In genomic region chr2:241733391-241734207, GRCh38 we compare ENCODE assay signal across 8 cellular contexts. TPM values are rescaled to one million over a fixed set of nuclear protein-coding genes. Genes with fewer than 3 reads are reported as not detected.
DNase-seq lines count a peak whose midpoint lies in the region; ATAC-seq, FAIRE-seq and TF ChIP-seq lines count a peak whose summit lies in the region.

No MANE protein-coding gene starts in this region.

- H3K36me3 Mint-ChIP-seq in natural killer cell, result no peaks in the 10 kb centered on the region

- no peaks in the 10 kb centered on the region for H3K27me3 ChIP-seq in dorsolateral prefrontal cortex

- peaks cover 19 to 27% of the 10 kb centered on the region in 2 donors for H3K4me1 Mint-ChIP-seq in natural killer cell

- peak overlapping the region; percentile 77 for H3K4me3 Mint-ChIP-seq in natural killer cell

- no peak for TF ChIP-seq CTCF in AG10803 (conservative IDR thresholded peaks at IDR 0.05; ENCODE audit: low read length)
- TF ChIP-seq CTCF in dorsolateral prefrontal cortex (IDR thresholded peaks at IDR 0.05 in 54 of 56, conservative IDR thresholded peaks at IDR 0.05 in 2 of 56; ENCODE audit: low read depth in 1 of 56, partially characterized antibody in 56 of 56), result no peak
- no peak for TF ChIP-seq CTCF in natural killer cell (IDR thresholded peaks at IDR 0.05)

- no peak for FAIRE-seq in urothelium cell line (lab: Jason Lieb, UNC)

- H3K27ac ChIP-seq in KOPT-K1 (ENCODE audit: low read depth, low read length, poor library complexity, severe bottlenecking) (peak overlapping the region; percentile 96), dorsolateral prefrontal cortex (peak overlapping the region in 51 of 59 donors; percentile 6 to 96 (median 90))

- no peaks in the 10 kb centered on the region for H3K9me3 Mint-ChIP-seq in natural killer cell

- ATAC-seq in natural killer cell, result no peak
- no peak for ATAC-seq in HG03159 (IDR thresholded peaks at IDR 0.05; ENCODE audit: unreplicated experiment)

- H3K27me3 Mint-ChIP-seq in natural killer cell (ENCODE audit: low read depth in 2 of 2), result no peaks in the 10 kb centered on the region

- peak overlapping the region; percentile 55 for H3K4me3 ChIP-seq in AG10803 (ENCODE audit: low read length)
- H3K4me3 ChIP-seq in dorsolateral prefrontal cortex, result peak overlapping the region; percentile 60 to 99 (median 93)

- intact Hi-C loops in dorsolateral prefrontal cortex (cut with DNase I) (loop anchor here (2.0 to 10.0 kb wide), 7 partner anchors 31 to 879 kb away; partner anchors contain the start of genes DTYMK (in 2 of the 2), ATG4B (in 1 of the 2), ING5 (in 1 of the 2) and THAP4 (in 1 of the 2)), natural killer cell (cut with micrococcal nuclease) (loop anchor here (1.0 kb wide), 1 partner anchor 31 kb away; the partner anchor contains the start of gene ING5)

- H3K27ac Mint-ChIP-seq in natural killer cell, result peak overlapping the region; percentile 48 to 65

- H3K9me3 ChIP-seq in KOPT-K1 (ENCODE audit: insufficient read depth, low read length, poor library complexity, severe bottlenecking), result no peaks in the 10 kb centered on the region

- no peak for DNase-seq in AG10803 (ENCODE audit: low read depth)
- no peak for DNase-seq in dorsolateral prefrontal cortex
- no peak for DNase-seq in natural killer cell
- DNase-seq in occipital lobe (lab: John Stamatoyannopoulos, UW), result no peak
- no peak for DNase-seq in urothelium cell line (ENCODE audit: low spot score)
- DNase-seq in activated effector memory CD4-positive, alpha-beta T cell treated with Interleukin-2 at 50 U/mL for 16 hours, result no peak

- H3K36me3 ChIP-seq in KOPT-K1 (ENCODE audit: insufficient read depth, low read length), result peaks cover 8% of the 10 kb centered on the region; the same call in 1 of the 2 replicates

RNA-seq across cellular contexts. Expression of gene D2HGDH, which starts 0.8 kb away (rescaled TPM):
- total RNA-seq in dorsolateral prefrontal cortex (10 to 100 TPM; 17.2 to 49.8 (median 28.8) TPM), natural killer cell (10 to 100 TPM; 28.9 to 45.5 (median 43.4) TPM), occipital lobe (8.0 TPM)

RNA-seq across cellular contexts. Expression of gene ING5, which starts 31.8 kb away (rescaled TPM):
- 10 to 100 TPM; 41.5 to 97.4 (median 61.9) TPM for total RNA-seq in dorsolateral prefrontal cortex
- 10 to 100 TPM; 25.6 to 40.9 (median 34.7) TPM for total RNA-seq in natural killer cell
- total RNA-seq in occipital lobe, result 23.4 TPM

RNA-seq across cellular contexts. Expression of gene GAL3ST2, which starts 43.0 kb away (rescaled TPM):
- total RNA-seq in dorsolateral prefrontal cortex (1 to 10 TPM in 91 of 120 experiments, under 1 TPM in 27, not detected in 2; 0.42 to 4.8 (median 1.5) TPM), natural killer cell (under 1 TPM in 1 of 3 donors, not detected in 2; 0.88 TPM), occipital lobe (0.16 TPM)

RNA-seq across cellular contexts. Expression of gene DTYMK, which starts 47.0 kb away (rescaled TPM):
- total RNA-seq in dorsolateral prefrontal cortex (10 to 100 TPM in 119 of 120 experiments, 1 to 10 TPM in 1; 9.9 to 26.6 (median 15.6) TPM), natural killer cell (10 to 100 TPM; 15.4 to 17.5 (median 15.6) TPM), occipital lobe (10.0 TPM)
